Comparison of ENCODE assay signal across 8 cellular contexts in genomic region chr1:185733818-185734709, GRCh38. TPM values are rescaled to one million over a fixed set of nuclear protein-coding genes. Genes with fewer than 3 reads are reported as not detected.
DNase-seq lines count a peak whose midpoint lies in the region; ATAC-seq, FAIRE-seq and TF ChIP-seq lines count a peak whose summit lies in the region.

TSS of gene HMCN1 (plus strand) at chr1:185734391. CDS start at chr1:185734780, 389 bp downstream.

- peaks cover 18% of the 10 kb centered on the region for H3K4me1 Mint-ChIP-seq in activated T-cell treated with anti-CD3 and anti-CD28 coated beads, Interleukin-2, amount 50 U/mL, for 24 hours (ENCODE audit: low read depth)

- peak within 1 kb of the TSS; percentile 63 for H3K4me3 Mint-ChIP-seq in activated T-cell treated with anti-CD3 and anti-CD28 coated beads, Interleukin-2, amount 50 U/mL, for 24 hours

- peaks cover 3% of the 10 kb centered on the region for H3K27me3 ChIP-seq in upper lobe of right lung

- H3K27ac ChIP-seq in A549, result peak within 1 kb of the TSS; percentile 1 to 71; a peak in 4 of 6 replicates
- peak within 1 kb of the TSS; percentile 74 for H3K27ac ChIP-seq in upper lobe of right lung

- WGBS in A549 (ENCODE audit: missing lambda C conversion rate), result 2% methylated on average over 37 of the region's 47 CpGs

- no peak for TF ChIP-seq EP300 in A549 (IDR thresholded peaks at IDR 0.05)

- peak within 1 kb of the TSS; percentile 54 for H3K4me3 ChIP-seq in A549
- peak within 1 kb of the TSS; percentile 45 for H3K4me3 ChIP-seq in fibroblast of villous mesenchyme (ENCODE audit: low read depth, low read length)
- H3K4me3 ChIP-seq in upper lobe of right lung, result peak within 1 kb of the TSS; percentile 57

- DNase-seq in A549 (ENCODE audit: low read depth in 1 of 2, low spot score in 1 of 2), result peak; percentile 26 to 32
- peak; percentile 61 for DNase-seq in NCI-H345 (lab: John Stamatoyannopoulos, UW)
- DNase-seq in activated T-cell treated with anti-CD3 and anti-CD28 coated beads, Interleukin-2, amount 50 U/mL, for 24 hours, result peak; percentile 34
- DNase-seq in fibroblast of villous mesenchyme (ENCODE audit: low read depth), result peak; percentile 24
- DNase-seq in myocyte (ENCODE audit: low read depth), result peak; percentile 57
- DNase-seq in upper lobe of right lung, result peak; percentile 78

- H3K4me2 ChIP-seq in A549, result peak within 1 kb of the TSS; percentile 97

- no peak for TF ChIP-seq POLR2A in A549 (IDR thresholded peaks at IDR 0.05; ENCODE audit: low read length)

- H3K36me3 Mint-ChIP-seq in activated T-cell treated with anti-CD3 and anti-CD28 coated beads, Interleukin-2, amount 50 U/mL, for 24 hours (ENCODE audit: low read depth), result no peaks in the 10 kb centered on the region

- POLR2A ChIA-PET in A549 (lab: Yijun Ruan, JAX), result no interaction called here

- H3K36me3 ChIP-seq in upper lobe of right lung, result no peaks in the 10 kb centered on the region

- peak; percentile 40; the same call in 2 of the 3 replicates for TF ChIP-seq CTCF in A549 (IDR thresholded peaks at IDR 0.05)
- TF ChIP-seq CTCF in GM12872 (IDR thresholded peaks at IDR 0.05; ENCODE audit: insufficient read depth, low read depth, low read length), result peak; percentile 33; the same call in 2 of the 3 replicates
- peak; percentile 48 for TF ChIP-seq CTCF in fibroblast of villous mesenchyme (IDR thresholded peaks at IDR 0.05; ENCODE audit: insufficient read depth, low read depth, low read length)
- peak; percentile 27 for TF ChIP-seq CTCF in upper lobe of right lung (IDR thresholded peaks at IDR 0.05)

- intact Hi-C loops in upper lobe of right lung (cut with DNase I), result no loop called here

- H3K27ac Mint-ChIP-seq in activated T-cell treated with anti-CD3 and anti-CD28 coated beads, Interleukin-2, amount 50 U/mL, for 24 hours, result no peak within 1 kb of the TSS

- CTCF ChIA-PET in A549 (lab: Yijun Ruan, JAX), result interaction anchor here (0.9 to 3.6 kb wide), 6 partner anchors 9 to 564 kb away, joined by 3 to 32 read pairs (median 4); no protein-coding TSS in a partner anchor

- H3K9me3 ChIP-seq in A549 (no peaks in the 10 kb centered on the region), upper lobe of right lung (no peaks in the 10 kb centered on the region)

- FAIRE-seq in A549 (lab: Jason Lieb, UNC), result no peak

- H3K4me1 ChIP-seq in A549 (0 out of 3 replicates have a peak, but pooled peaks cover 10% of the 10 kb centered on the region), upper lobe of right lung (peaks cover 12% of the 10 kb centered on the region)

- ATAC-seq in A549, result peak; percentile 93 to 94
- ATAC-seq in upper lobe of right lung, result peak; percentile 89
- no peak for ATAC-seq in GM21786 (IDR thresholded peaks at IDR 0.05; ENCODE audit: unreplicated experiment)

- peaks cover 69% of the 10 kb centered on the region for H3K27me3 Mint-ChIP-seq in activated T-cell treated with anti-CD3 and anti-CD28 coated beads, Interleukin-2, amount 50 U/mL, for 24 hours

- peaks cover 18% of the 10 kb centered on the region for H3K9me3 Mint-ChIP-seq in activated T-cell treated with anti-CD3 and anti-CD28 coated beads, Interleukin-2, amount 50 U/mL, for 24 hours

- peak in 1 of 2 experiments; percentile 14; a peak in 1 of 5 replicates for TF ChIP-seq RAD21 in A549 (conservative IDR thresholded peaks at IDR 0.05 in 1 of 2, IDR thresholded peaks at IDR 0.05 in 1 of 2)

TF ChIP-seq in A549, 52 proteins besides CTCF, POLR2A, EP300 and RAD21:
- TF ChIP-seq PBX3 (IDR thresholded peaks at IDR 0.05) (no peak), JUN (IDR thresholded peaks at IDR 0.05) (no peak), CBX2 (IDR thresholded peaks at IDR 0.05; ENCODE audit: borderline replicate concordance, low read depth) (no peak), HOXA7 (CRISPR knock-in tag; IDR thresholded peaks at IDR 0.05) (no peak), KDM1A (IDR thresholded peaks at IDR 0.05; ENCODE audit: low read depth) (no peak), CEBPB (IDR thresholded peaks at IDR 0.05) (no peak), RFX5 (IDR thresholded peaks at IDR 0.05) (no peak), ZNF302 (CRISPR knock-in tag; IDR thresholded peaks at IDR 0.05) (no peak), ESRRA (IDR thresholded peaks at IDR 0.05; ENCODE audit: borderline replicate concordance, low read length) (no peak), JUNB (IDR thresholded peaks at IDR 0.05) (no peak), MAZ (IDR thresholded peaks at IDR 0.05; ENCODE audit: borderline replicate concordance, low read depth, low read length) (no peak), CBX8 (IDR thresholded peaks at IDR 0.05) (no peak), NFE2L2 (conservative IDR thresholded peaks at IDR 0.05; ENCODE audit: low read length) (no peak), POLR2AphosphoS2 (conservative IDR thresholded peaks at IDR 0.05; ENCODE audit: low read length) (no peak), SMC3 (IDR thresholded peaks at IDR 0.05) (no peak), KDM5A (IDR thresholded peaks at IDR 0.05) (no peak)
- TF ChIP-seq, protein P1, sequence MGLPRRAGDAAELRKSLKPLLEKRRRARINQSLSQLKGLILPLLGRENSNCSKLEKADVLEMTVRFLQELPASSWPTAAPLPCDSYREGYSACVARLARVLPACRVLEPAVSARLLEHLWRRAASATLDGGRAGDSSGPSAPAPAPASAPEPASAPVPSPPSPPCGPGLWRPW (IDR thresholded peaks at IDR 0.05), result no peak
- TF ChIP-seq, protein P2, sequence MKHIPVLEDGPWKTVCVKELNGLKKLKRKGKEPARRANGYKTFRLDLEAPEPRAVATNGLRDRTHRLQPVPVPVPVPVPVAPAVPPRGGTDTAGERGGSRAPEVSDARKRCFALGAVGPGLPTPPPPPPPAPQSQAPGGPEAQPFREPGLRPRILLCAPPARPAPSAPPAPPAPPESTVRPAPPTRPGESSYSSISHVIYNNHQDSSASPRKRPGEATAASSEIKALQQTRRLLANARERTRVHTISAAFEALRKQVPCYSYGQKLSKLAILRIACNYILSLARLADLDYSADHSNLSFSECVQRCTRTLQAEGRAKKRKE (CRISPR knock-in tag; IDR thresholded peaks at IDR 0.05; ENCODE audit: low read depth), result no peak

RNA-seq across cellular contexts. Expression of gene HMCN1, which starts in this region (rescaled TPM):
- polyA plus RNA-seq in A549 (2011; rRNA removed), result 0.06 and 0.09 TPM in 2 replicates
- under 0.01 and 0.03 TPM in 2 replicates for polyA plus RNA-seq in A549 (2012; cell fraction: cytosol; rRNA removed)
- 0.01 and 0.02 TPM in 2 replicates for polyA plus RNA-seq in A549 (2012; cell fraction: nucleus; rRNA removed)
- polyA plus RNA-seq in A549 (2017; fragmentation: RNase III; extraction: RNeasy Plus Mini Kit Qiagen cat#74134 plus additional on column Dnase treatment), result 0.01 to 0.12 TPM (median 0.03 TPM) in 3 replicates
- 0.04 and 0.10 TPM in 2 replicates for polyA minus RNA-seq in A549 (2011; rRNA and poly(A)+ RNA removed)
- total RNA-seq in fibroblast of villous mesenchyme, result 5.2 and 14.2 TPM in 2 replicates
- 0.05 and 2.2 TPM in 2 replicates for total RNA-seq in myocyte
- 0.26 TPM for polyA plus RNA-seq in myocyte (2012)
- total RNA-seq in upper lobe of right lung, result 45.4 TPM

Comparison
In these comparisons a context has a peak if more than half of its experiments do, and no peak if none do; other contexts are left out.
1. Peak in DNase-seq, ATAC-seq, H3K4me3 ChIP-seq, H3K27ac ChIP-seq and H3K4me2 ChIP-seq in A549; RNA of the gene not detected or under 1 TPM.
2. DNase-seq: peak in every context shown above with its lines; median percentile 78 in upper lobe of right lung; 61 in NCI-H345; 57 in myocyte; 34 in activated T-cell treated with anti-CD3 and anti-CD28 coated beads, Interleukin-2, amount 50 U/mL, for 24 hours; 29 in A549; 24 in fibroblast of villous mesenchyme.